In the genomic region with DNA sequence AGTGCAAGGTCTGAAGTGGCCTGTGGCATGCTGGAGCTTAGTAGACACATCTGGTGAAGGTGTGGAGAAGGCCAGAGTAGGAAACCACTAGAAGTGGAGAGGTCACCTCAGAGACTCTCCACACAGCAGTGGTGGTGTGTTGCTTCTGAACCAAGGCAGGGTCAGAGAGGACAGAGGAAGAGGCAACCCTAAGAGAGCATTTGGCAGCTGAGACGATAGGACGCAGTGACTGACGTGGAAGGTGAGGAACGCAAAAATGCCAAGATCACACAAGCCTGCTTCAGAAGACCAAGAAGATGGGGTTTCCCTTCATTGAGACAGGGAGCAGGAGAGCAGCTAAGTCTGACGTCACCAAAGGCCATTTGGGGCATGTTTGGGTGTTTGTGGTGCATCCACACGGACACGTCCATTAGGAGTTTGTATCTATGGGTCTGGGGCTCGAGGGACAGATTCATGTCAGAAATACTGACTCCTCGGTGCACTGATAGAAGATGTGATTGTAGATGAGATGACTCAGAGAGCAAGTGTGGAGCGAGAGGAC, we compare ENCODE assay signal across 18 cellular contexts.
"Had no signal": no experiment of that assay in that cellular context is flagged by ENCODE, and none has a peak within 500 bp of the region (broad histone marks: within the 10 kb centered on the region; RNA-seq: fewer than 3 reads in every experiment).

No MANE protein-coding gene starts in this region.

- FAIRE-seq: pancreas had no signal

- H3K4me1 ChIP-seq: colonic mucosa, pancreas, right lobe of liver had no signal

- H3K9me3 Mint-ChIP-seq: stimulated activated memory B cell treated with anti-CD40 and anti-IgM and Interleukin-4, amounts not matched to agents 10 μg/mL and 1 μg/mL and 100 μg/mL, for 72 hours; stimulated activated naive CD8-positive, alpha-beta T cell treated with anti-CD3 and anti-CD28 coated beads, Interleukin-15, Interleukin-2, amounts not matched to agents 100 ng/mL and 50 ng/mL, for 24 hours had no signal

- H3K36me3 ChIP-seq: colonic mucosa, pancreas, right lobe of liver, spleen, tibial artery, upper lobe of left lung, uterus had no signal

- H3K4me1 Mint-ChIP-seq: stimulated activated memory B cell treated with anti-CD40 and anti-IgM and Interleukin-4, amounts not matched to agents 10 μg/mL and 1 μg/mL and 100 μg/mL, for 72 hours had no signal

- H3K4me3 Mint-ChIP-seq: stimulated activated memory B cell treated with anti-CD40 and anti-IgM and Interleukin-4, amounts not matched to agents 10 μg/mL and 1 μg/mL and 100 μg/mL, for 72 hours; stimulated activated naive CD8-positive, alpha-beta T cell treated with anti-CD3 and anti-CD28 coated beads, Interleukin-15, Interleukin-2, amounts not matched to agents 100 ng/mL and 50 ng/mL, for 24 hours had no signal

- H3K27ac Mint-ChIP-seq: progenitor cell of endocrine pancreas; stimulated activated memory B cell treated with anti-CD40 and anti-IgM and Interleukin-4, amounts not matched to agents 10 μg/mL and 1 μg/mL and 100 μg/mL, for 72 hours; stimulated activated naive CD8-positive, alpha-beta T cell treated with anti-CD3 and anti-CD28 coated beads, Interleukin-15, Interleukin-2, amounts not matched to agents 100 ng/mL and 50 ng/mL, for 24 hours had no signal

- H3K9me3 ChIP-seq: colonic mucosa, mucosa of descending colon, pancreas, right lobe of liver, spleen, tibial artery, upper lobe of left lung, uterus had no signal

- H3K36me3 Mint-ChIP-seq: stimulated activated memory B cell treated with anti-CD40 and anti-IgM and Interleukin-4, amounts not matched to agents 10 μg/mL and 1 μg/mL and 100 μg/mL, for 72 hours had no signal

- DNase-seq: colonic mucosa; effector CD4-positive, alpha-beta T cell; foreskin melanocyte; mucosa of descending colon; occipital lobe; pancreas; spleen; stimulated activated CD4-positive, alpha-beta T cell treated with anti-CD3 and anti-CD28 coated beads, Interleukin-15, amount 100 ng/mL, for 24 hours; stimulated activated CD4-positive, alpha-beta T cell treated with anti-CD3 and anti-CD28 coated beads, Interleukin-1b, Interleukin-23, amount 100 ng/mL, for 48 hours; stimulated activated CD4-positive, alpha-beta T cell treated with anti-CD3 and anti-CD28 coated beads, Interleukin-4, amount 100 ng/mL, for 24 hours; upper lobe of left lung; uterus had no signal

- H3K4me3 ChIP-seq: colonic mucosa, hepatocyte, mucosa of descending colon, pancreas, right lobe of liver, spleen, tibial artery, upper lobe of left lung, uterus had no signal

- H3K79me2 ChIP-seq: hepatocyte had no signal

- H2AFZ ChIP-seq: hepatocyte had no signal

- H3K27me3 Mint-ChIP-seq: stimulated activated naive CD8-positive, alpha-beta T cell treated with anti-CD3 and anti-CD28 coated beads, Interleukin-15, Interleukin-2, amounts not matched to agents 100 ng/mL and 50 ng/mL, for 24 hours had no signal

- H3K27me3 ChIP-seq: colonic mucosa, hepatocyte, pancreas, right lobe of liver, spleen, tibial artery, upper lobe of left lung, uterus had no signal

- H3K4me2 ChIP-seq: hepatocyte had no signal

- H3K27ac ChIP-seq: colonic mucosa, hepatocyte, pancreas, right lobe of liver, spleen, tibial artery, upper lobe of left lung, uterus had no signal
